In the genomic region with DNA sequence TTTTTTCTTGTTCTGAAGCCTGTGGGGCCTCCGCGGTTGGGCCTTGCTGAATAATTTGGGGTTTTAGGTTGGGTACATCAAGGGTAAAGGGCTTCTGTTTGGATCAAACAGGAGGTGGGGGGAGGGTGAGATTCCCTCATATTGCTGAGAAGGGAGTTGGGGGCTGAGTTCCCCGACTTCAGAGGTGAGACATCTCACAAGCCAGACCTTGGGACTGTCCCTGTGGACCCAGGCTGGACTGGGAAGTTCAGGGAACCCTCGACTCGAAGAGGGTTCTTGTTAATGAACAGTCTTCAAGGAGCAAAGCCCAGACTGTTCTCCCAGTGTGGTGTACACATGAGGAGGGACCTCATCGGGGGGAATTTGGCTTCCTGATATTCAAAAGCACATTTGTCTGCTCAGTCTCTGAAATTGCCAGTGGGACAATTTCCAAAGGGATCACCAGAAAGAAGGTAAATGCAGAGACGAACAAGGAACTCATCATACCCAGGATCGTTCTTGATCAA, we compare ENCODE assay signal across 18 cellular contexts.
"Had no signal": no experiment of that assay in that cellular context is flagged by ENCODE, and none has a peak within 500 bp of the region (broad histone marks: within the 10 kb centered on the region; RNA-seq: fewer than 3 reads in every experiment).

No MANE protein-coding gene starts in this region.

- H3K36me3 ChIP-seq: adrenal gland, transverse colon had no signal

- H3K4me1 Mint-ChIP-seq: activated CD4-positive, alpha-beta T cell treated with anti-CD3 and anti-CD28 coated beads, Interleukin-2, amount 10 ng/mL, durations not matched to agents 24 days and 14 days; nephron progenitor cell had no signal

- H3K4me3 ChIP-seq: adrenal gland, transverse colon had no signal

- ATAC-seq: activated naive CD4-positive, alpha-beta T cell treated with anti-CD3 and anti-CD28 coated beads, Interleukin-2, amount 50 U/mL, for 72 hours; activated T-cell treated with anti-CD3 and anti-CD28 coated beads, Interleukin-2, amount 50 U/mL, for 72 hours; foreskin keratinocyte; left lobe of liver had no signal

- H3K27ac ChIP-seq: adrenal gland, epithelial cell of prostate, foreskin keratinocyte, transverse colon had no signal

- H3K27me3 ChIP-seq: adrenal gland, transverse colon had no signal

- H3K36me3 Mint-ChIP-seq: activated naive CD4-positive, alpha-beta T cell treated with anti-CD3 and anti-CD28 coated beads, Interleukin-2, amount 50 U/mL, for 72 hours had no signal

- H3K4me1 ChIP-seq: adrenal gland, foreskin keratinocyte, transverse colon had no signal

- H3K9me3 ChIP-seq: adrenal gland, transverse colon had no signal

- H3K27me3 Mint-ChIP-seq: activated CD4-positive, alpha-beta T cell treated with anti-CD3 and anti-CD28 coated beads, Interleukin-2, amount 10 ng/mL, durations not matched to agents 24 days and 14 days had no signal

- DNase-seq: activated CD4-positive, alpha-beta T cell treated with anti-CD3 and anti-CD28 coated beads, Interleukin-2, amount 10 ng/mL, durations not matched to agents 24 days and 14 days; activated gamma-delta T cell treated with Interleukin-2 at 50 U/mL for 16 hours; activated T-cell treated with anti-CD3 and anti-CD28 coated beads, Interleukin-2, amount 50 U/mL, for 72 hours; foreskin keratinocyte; hypothalamus; mammary epithelial cell; midbrain; nephron progenitor cell; occipital lobe; stimulated activated naive CD4-positive, alpha-beta T cell treated with Interleukin-2 at 50 U/mL for 16 hours; T-helper 1 cell; T1000; transverse colon had no signal

- H3K4me3 Mint-ChIP-seq: activated CD4-positive, alpha-beta T cell treated with anti-CD3 and anti-CD28 coated beads, Interleukin-2, amount 10 ng/mL, durations not matched to agents 24 days and 14 days; activated T-cell treated with anti-CD3 and anti-CD28 coated beads, Interleukin-2, amount 50 U/mL, for 72 hours; nephron progenitor cell had no signal

- H3K9me3 Mint-ChIP-seq: activated CD4-positive, alpha-beta T cell treated with anti-CD3 and anti-CD28 coated beads, Interleukin-2, amount 10 ng/mL, durations not matched to agents 24 days and 14 days; activated naive CD4-positive, alpha-beta T cell treated with anti-CD3 and anti-CD28 coated beads, Interleukin-2, amount 50 U/mL, for 72 hours; activated T-cell treated with anti-CD3 and anti-CD28 coated beads, Interleukin-2, amount 50 U/mL, for 72 hours had no signal

- H3K27ac Mint-ChIP-seq: activated CD4-positive, alpha-beta T cell treated with anti-CD3 and anti-CD28 coated beads, Interleukin-2, amount 10 ng/mL, durations not matched to agents 24 days and 14 days; activated naive CD4-positive, alpha-beta T cell treated with anti-CD3 and anti-CD28 coated beads, Interleukin-2, amount 50 U/mL, for 72 hours; activated T-cell treated with anti-CD3 and anti-CD28 coated beads, Interleukin-2, amount 50 U/mL, for 72 hours; nephron progenitor cell; progenitor cell of endocrine pancreas had no signal
